1 cellular context compared by ENCODE assay signal in genomic region chr1:111450185-111450584, GRCh38.
TF ChIP-seq lines count a peak whose summit lies in the region.

No MANE protein-coding gene starts in this region.

TF ChIP-seq in HEK293, 187 proteins besides CTCF, POLR2A, EP300 and RAD21 (continued from another document):
- no peak for TF ChIP-seq ZNF488 (tag by site-specific recombination; IDR thresholded peaks at IDR 0.05)
- TF ChIP-seq ZNF768 (tag by site-specific recombination; IDR thresholded peaks at IDR 0.05), result no peak
- TF ChIP-seq ZNF391 (tag by site-specific recombination; IDR thresholded peaks at IDR 0.05; ENCODE audit: borderline replicate concordance, low read depth), result no peak
- TF ChIP-seq ZNF837 (tag by site-specific recombination; IDR thresholded peaks at IDR 0.05), result no peak
- TF ChIP-seq ZNF692 (tag by site-specific recombination; IDR thresholded peaks at IDR 0.05), result no peak
- no peak for TF ChIP-seq IKZF3 (tag by site-specific recombination; IDR thresholded peaks at IDR 0.05)
- TF ChIP-seq ZNF311 (tag by site-specific recombination; IDR thresholded peaks at IDR 0.05; ENCODE audit: borderline replicate concordance), result no peak
- TF ChIP-seq ZSCAN23 (tag by site-specific recombination; IDR thresholded peaks at IDR 0.05), result no peak
- TF ChIP-seq KLF16 (tag by site-specific recombination; IDR thresholded peaks at IDR 0.05), result no peak
- TF ChIP-seq PATZ1 (tag by site-specific recombination; IDR thresholded peaks at IDR 0.05), result no peak
